17 cellular contexts compared by ENCODE assay signal in genomic region chr7:155889636-155890508, GRCh38.
"Had no signal": no experiment of that assay in that cellular context is flagged by ENCODE, and none has a peak within 500 bp of the region (broad histone marks: within the 10 kb centered on the region; RNA-seq: fewer than 3 reads in every experiment).

No MANE protein-coding gene starts in this region.

- H3K4me1 Mint-ChIP-seq: activated CD4-positive, alpha-beta T cell treated with anti-CD3 and anti-CD28 coated beads, Interleukin-2, amount 10 ng/mL, durations not matched to agents 7 days and 5 days; natural killer cell had no signal

- DNase-seq: activated CD4-positive, alpha-beta T cell treated with anti-CD3 and anti-CD28 coated beads, Interleukin-2, amount 10 ng/mL, durations not matched to agents 7 days and 5 days; activated CD4-positive, CD25-positive, alpha-beta regulatory T cell; activated naive CD4-positive, alpha-beta T cell treated with Interleukin-2 at 50 U/mL for 16 hours; anterior cingulate cortex; hypothalamus; midbrain; natural killer cell; nucleus accumbens; retina; stimulated activated CD4-positive, alpha-beta T cell treated with anti-CD3 and anti-CD28 coated beads, Interleukin-4, amount 100 ng/mL, for 4 hours; stimulated activated naive CD8-positive, alpha-beta T cell treated with anti-CD3 and anti-CD28 coated beads, Interleukin-15, Interleukin-2, amounts not matched to agents 100 U/mL and 50 U/mL, for 24 hours; uterus had no signal

- FAIRE-seq: TTC549 had no signal

- ATAC-seq: natural killer cell; stimulated activated naive CD8-positive, alpha-beta T cell treated with anti-CD3 and anti-CD28 coated beads, Interleukin-15, Interleukin-2, amounts not matched to agents 100 U/mL and 50 U/mL, for 24 hours had no signal

- H3K27ac ChIP-seq: esophagus muscularis mucosa, SJSA1, skin epidermis, uterus had no signal

- H3K4me3 ChIP-seq: esophagus muscularis mucosa, SJSA1, skin epidermis, uterus had no signal

- H3K36me3 ChIP-seq: esophagus muscularis mucosa, SJSA1, uterus had no signal

- H3K9me3 ChIP-seq: esophagus muscularis mucosa, SJSA1, uterus had no signal

- H3K4me1 ChIP-seq: uterus had no signal

- H3K27me3 ChIP-seq: uterus had no signal

- H3K4me3 Mint-ChIP-seq: activated CD4-positive, alpha-beta T cell treated with anti-CD3 and anti-CD28 coated beads, Interleukin-2, amount 10 ng/mL, durations not matched to agents 7 days and 5 days; activated T-helper 1 cell treated with anti-CD3 and anti-CD28 coated beads, Interleukin-12 subunit alpha, Interleukin-12 subunit beta, Interleukin-2, Interleukin-4 antibody, amounts not matched to agents 30 ng/mL and 10 ng/mL and 1 ng/mL, durations not matched to agents 14 hours and 24 hours and 36 hours; natural killer cell had no signal

- H3K9me3 Mint-ChIP-seq: activated CD4-positive, alpha-beta T cell treated with anti-CD3 and anti-CD28 coated beads, Interleukin-2, amount 10 ng/mL, durations not matched to agents 7 days and 5 days; natural killer cell had no signal

- H3K27ac Mint-ChIP-seq: activated CD4-positive, alpha-beta T cell treated with anti-CD3 and anti-CD28 coated beads, Interleukin-2, amount 10 ng/mL, durations not matched to agents 7 days and 5 days; activated T-helper 1 cell treated with anti-CD3 and anti-CD28 coated beads, Interleukin-12 subunit alpha, Interleukin-12 subunit beta, Interleukin-2, Interleukin-4 antibody, amounts not matched to agents 30 ng/mL and 10 ng/mL and 1 ng/mL, durations not matched to agents 14 hours and 24 hours and 36 hours; natural killer cell had no signal

- H3K27me3 Mint-ChIP-seq: activated CD4-positive, alpha-beta T cell treated with anti-CD3 and anti-CD28 coated beads, Interleukin-2, amount 10 ng/mL, durations not matched to agents 7 days and 5 days had no signal

- H3K36me3 Mint-ChIP-seq: natural killer cell had no signal
